Comparison of ENCODE assay signal across 12 cellular contexts in the genomic region with DNA sequence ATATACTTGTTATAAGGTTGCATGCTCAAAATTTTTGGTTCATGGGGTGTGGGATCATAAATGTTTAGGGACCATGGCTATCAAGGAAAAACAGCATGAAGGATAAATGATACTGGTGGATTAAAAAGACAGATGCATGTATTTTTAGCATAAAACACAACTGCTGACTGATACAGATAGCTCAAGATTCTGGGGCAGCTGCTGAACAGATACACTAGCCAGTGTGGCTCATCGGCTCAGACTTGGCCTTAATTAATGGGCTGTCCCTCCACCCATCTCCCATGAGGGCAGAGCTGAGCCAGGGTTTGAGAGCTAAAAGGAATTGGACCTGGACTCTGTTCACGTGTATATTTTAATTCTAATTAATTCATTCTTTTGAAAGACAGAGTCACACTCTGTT.
"Had no signal": no experiment of that assay in that cellular context is flagged by ENCODE, and none has a peak within 500 bp of the region (broad histone marks: within the 10 kb centered on the region; RNA-seq: fewer than 3 reads in every experiment).

No MANE protein-coding gene starts in this region.

- H3K9me3 ChIP-seq: heart right ventricle, right atrium auricular region, suprapubic skin had no signal

- H3K27me3 ChIP-seq: heart right ventricle, right atrium auricular region, suprapubic skin had no signal

- H3K27ac ChIP-seq: foreskin keratinocyte, right atrium auricular region, suprapubic skin had no signal

- H3K36me3 ChIP-seq: right atrium auricular region, suprapubic skin had no signal

- DNase-seq: activated B cell treated with CpG ODN at 0.5 μM for 24 hours; activated CD4-positive, alpha-beta T cell treated with anti-CD3 and anti-CD28 coated beads, Interleukin-2, amount 50 U/mL, for 1 hour; activated naive CD4-positive, alpha-beta T cell treated with anti-CD3 and anti-CD28 coated beads, Interleukin-2, amount 10 ng/mL, durations not matched to agents 7 days and 5 days; activated T-cell treated with anti-CD3 and anti-CD28 coated beads for 4 hours; foreskin keratinocyte; heart right ventricle; posterior cingulate gyrus; stimulated activated CD4-positive, alpha-beta T cell treated with anti-CD3 and anti-CD28 coated beads, Interleukin-12 subunit alpha, Interleukin-12 subunit beta, amount 100 ng/mL, for 4 hours; stimulated activated naive CD4-positive, alpha-beta T cell treated with Interleukin-2 at 50 U/mL for 16 hours had no signal

- ATAC-seq: activated T-helper 17 cell treated with anti-CD3 and anti-CD28 coated beads, Interleukin-2, amount 50 U/mL, for 72 hours; foreskin keratinocyte had no signal

- H3K4me3 ChIP-seq: heart right ventricle, right atrium auricular region, suprapubic skin had no signal
